Comparison of ENCODE assay signal across 1 cellular context in the genomic region with DNA sequence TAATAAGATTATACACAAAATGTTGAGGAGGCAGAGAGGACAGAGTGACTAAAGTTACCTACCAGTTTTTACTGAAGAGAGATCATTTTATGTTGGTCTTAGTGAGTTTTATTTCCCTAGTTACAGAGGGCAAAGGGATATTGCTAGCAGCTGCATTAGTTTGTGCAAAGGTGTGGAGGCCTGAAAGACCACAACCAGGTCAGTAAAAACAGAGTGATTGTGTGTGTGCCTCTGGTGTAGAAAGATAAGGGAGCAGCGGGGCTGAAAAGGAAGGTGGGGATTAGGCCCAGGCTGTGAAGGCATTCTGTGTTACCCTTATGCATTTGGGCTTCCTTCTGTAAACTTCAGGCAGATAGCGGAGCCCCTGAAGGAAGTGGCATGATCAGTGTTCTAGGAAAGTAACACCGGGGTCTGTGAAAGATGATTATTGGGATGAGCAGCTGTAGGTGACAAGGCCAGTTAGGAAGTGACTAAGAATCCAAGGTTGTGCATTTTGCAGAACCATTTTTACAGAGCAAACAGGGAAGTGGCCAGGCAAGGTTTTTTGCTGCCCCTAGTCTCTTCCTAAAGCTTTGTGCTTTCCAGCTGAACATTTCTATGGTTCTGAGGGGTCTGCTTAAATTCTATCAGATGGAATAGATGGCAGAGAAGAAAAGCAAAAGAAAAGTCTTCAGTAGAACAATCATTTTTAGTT.
A peak's percentile ranks its signal among the peaks of the same experiment; 100 is the strongest.
TF ChIP-seq lines count a peak whose summit lies in the region.

No MANE protein-coding gene starts in this region.

TF ChIP-seq in K562, 482 proteins besides CTCF, POLR2A, EP300 and RAD21 (continued from another document and continues in another):
- TF ChIP-seq, protein P1, sequence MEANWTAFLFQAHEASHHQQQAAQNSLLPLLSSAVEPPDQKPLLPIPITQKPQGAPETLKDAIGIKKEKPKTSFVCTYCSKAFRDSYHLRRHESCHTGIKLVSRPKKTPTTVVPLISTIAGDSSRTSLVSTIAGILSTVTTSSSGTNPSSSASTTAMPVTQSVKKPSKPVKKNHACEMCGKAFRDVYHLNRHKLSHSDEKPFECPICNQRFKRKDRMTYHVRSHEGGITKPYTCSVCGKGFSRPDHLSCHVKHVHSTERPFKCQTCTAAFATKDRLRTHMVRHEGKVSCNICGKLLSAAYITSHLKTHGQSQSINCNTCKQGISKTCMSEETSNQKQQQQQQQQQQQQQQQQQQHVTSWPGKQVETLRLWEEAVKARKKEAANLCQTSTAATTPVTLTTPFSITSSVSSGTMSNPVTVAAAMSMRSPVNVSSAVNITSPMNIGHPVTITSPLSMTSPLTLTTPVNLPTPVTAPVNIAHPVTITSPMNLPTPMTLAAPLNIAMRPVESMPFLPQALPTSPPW (CRISPR knock-in tag; IDR thresholded peaks at IDR 0.05) = 0 out of 2 replicates have a peak, but pooled peaks have one; percentile 42
- TF ChIP-seq POLR3G (IDR thresholded peaks at IDR 0.05; ENCODE audit: extremely low read depth, insufficient read length, insufficient replicate concordance) (no peak), ZNF551 (CRISPR knock-in tag; IDR thresholded peaks at IDR 0.05) (peak; percentile 33; the same call in 1 of the 2 replicates), MAFK (IDR thresholded peaks at IDR 0.05; ENCODE audit: low read length) (peak; percentile 26; the same call in 1 of the 2 replicates), GTF2A2 (tag; IDR thresholded peaks at IDR 0.05) (no peak), RBM25 (IDR thresholded peaks at IDR 0.05; ENCODE audit: low read depth, low read length, severe bottlenecking) (no peak), ZNF431 (CRISPR knock-in tag; IDR thresholded peaks at IDR 0.05) (no peak), ZBED1 (IDR thresholded peaks at IDR 0.05) (peak; percentile 84), NFXL1 (CRISPR knock-in tag; IDR thresholded peaks at IDR 0.05) (peak; percentile 75), RBFOX2 (IDR thresholded peaks at IDR 0.05; ENCODE audit: low read depth, low read length) (peak; percentile 72), BRD4 (IDR thresholded peaks at IDR 0.05) (no peak), ZNF785 (CRISPR knock-in tag; IDR thresholded peaks at IDR 0.05) (no peak), ZBTB17 (CRISPR knock-in tag; IDR thresholded peaks at IDR 0.05) (peak; percentile 67; the same call in 1 of the 2 replicates), ZNF75A (CRISPR knock-in tag; IDR thresholded peaks at IDR 0.05) (no peak), TRIM28 (IDR thresholded peaks at IDR 0.05) (no peak), ZNF146 (CRISPR knock-in tag; IDR thresholded peaks at IDR 0.05; ENCODE audit: unreplicated experiment) (no peak), ARID1B (IDR thresholded peaks at IDR 0.05) (peak; percentile 98), ZNF79 (CRISPR knock-in tag; IDR thresholded peaks at IDR 0.05; ENCODE audit: low read depth) (no peak), KAT2B (IDR thresholded peaks at IDR 0.05; ENCODE audit: low read depth, low read length) (no peak), CHD2 (IDR thresholded peaks at IDR 0.05; ENCODE audit: low read depth, low read length) (no peak), PHF8 (IDR thresholded peaks at IDR 0.05; ENCODE audit: borderline replicate concordance, low read length) (no peak), SMARCE1 (IDR thresholded peaks at IDR 0.05) (peak; percentile 94), HDGF (IDR thresholded peaks at IDR 0.05) (no peak), MCM2 (IDR thresholded peaks at IDR 0.05; ENCODE audit: low read depth) (no peak), CREBBP (IDR thresholded peaks at IDR 0.05; ENCODE audit: low read depth, low read length) (no peak), SAFB (IDR thresholded peaks at IDR 0.05; ENCODE audit: borderline replicate concordance, low read depth, low read length) (no peak), ZFX (CRISPR knock-in tag; IDR thresholded peaks at IDR 0.05) (peak; percentile 75), SRSF7 (optimal IDR thresholded peaks at IDR 0.05; ENCODE audit: low read depth, low read length) (no peak), SIRT6 (IDR thresholded peaks at IDR 0.05; ENCODE audit: low read depth, low read length) (no peak)
- TF ChIP-seq, protein P2, sequence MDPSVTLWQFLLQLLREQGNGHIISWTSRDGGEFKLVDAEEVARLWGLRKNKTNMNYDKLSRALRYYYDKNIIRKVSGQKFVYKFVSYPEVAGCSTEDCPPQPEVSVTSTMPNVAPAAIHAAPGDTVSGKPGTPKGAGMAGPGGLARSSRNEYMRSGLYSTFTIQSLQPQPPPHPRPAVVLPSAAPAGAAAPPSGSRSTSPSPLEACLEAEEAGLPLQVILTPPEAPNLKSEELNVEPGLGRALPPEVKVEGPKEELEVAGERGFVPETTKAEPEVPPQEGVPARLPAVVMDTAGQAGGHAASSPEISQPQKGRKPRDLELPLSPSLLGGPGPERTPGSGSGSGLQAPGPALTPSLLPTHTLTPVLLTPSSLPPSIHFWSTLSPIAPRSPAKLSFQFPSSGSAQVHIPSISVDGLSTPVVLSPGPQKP (CRISPR knock-in tag; IDR thresholded peaks at IDR 0.05) = no peak
- TF ChIP-seq, protein P3, sequence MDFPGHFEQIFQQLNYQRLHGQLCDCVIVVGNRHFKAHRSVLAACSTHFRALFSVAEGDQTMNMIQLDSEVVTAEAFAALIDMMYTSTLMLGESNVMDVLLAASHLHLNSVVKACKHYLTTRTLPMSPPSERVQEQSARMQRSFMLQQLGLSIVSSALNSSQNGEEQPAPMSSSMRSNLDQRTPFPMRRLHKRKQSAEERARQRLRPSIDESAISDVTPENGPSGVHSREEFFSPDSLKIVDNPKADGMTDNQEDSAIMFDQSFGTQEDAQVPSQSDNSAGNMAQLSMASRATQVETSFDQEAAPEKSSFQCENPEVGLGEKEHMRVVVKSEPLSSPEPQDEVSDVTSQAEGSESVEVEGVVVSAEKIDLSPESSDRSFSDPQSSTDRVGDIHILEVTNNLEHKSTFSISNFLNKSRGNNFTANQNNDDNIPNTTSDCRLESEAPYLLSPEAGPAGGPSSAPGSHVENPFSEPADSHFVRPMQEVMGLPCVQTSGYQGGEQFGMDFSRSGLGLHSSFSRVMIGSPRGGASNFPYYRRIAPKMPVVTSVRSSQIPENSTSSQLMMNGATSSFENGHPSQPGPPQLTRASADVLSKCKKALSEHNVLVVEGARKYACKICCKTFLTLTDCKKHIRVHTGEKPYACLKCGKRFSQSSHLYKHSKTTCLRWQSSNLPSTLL (IDR thresholded peaks at IDR 0.05) = no peak
- TF ChIP-seq, protein P4, sequence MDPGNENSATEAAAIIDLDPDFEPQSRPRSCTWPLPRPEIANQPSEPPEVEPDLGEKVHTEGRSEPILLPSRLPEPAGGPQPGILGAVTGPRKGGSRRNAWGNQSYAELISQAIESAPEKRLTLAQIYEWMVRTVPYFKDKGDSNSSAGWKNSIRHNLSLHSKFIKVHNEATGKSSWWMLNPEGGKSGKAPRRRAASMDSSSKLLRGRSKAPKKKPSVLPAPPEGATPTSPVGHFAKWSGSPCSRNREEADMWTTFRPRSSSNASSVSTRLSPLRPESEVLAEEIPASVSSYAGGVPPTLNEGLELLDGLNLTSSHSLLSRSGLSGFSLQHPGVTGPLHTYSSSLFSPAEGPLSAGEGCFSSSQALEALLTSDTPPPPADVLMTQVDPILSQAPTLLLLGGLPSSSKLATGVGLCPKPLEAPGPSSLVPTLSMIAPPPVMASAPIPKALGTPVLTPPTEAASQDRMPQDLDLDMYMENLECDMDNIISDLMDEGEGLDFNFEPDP (CRISPR knock-in tag; IDR thresholded peaks at IDR 0.05) = no peak
- TF ChIP-seq, protein P5, sequence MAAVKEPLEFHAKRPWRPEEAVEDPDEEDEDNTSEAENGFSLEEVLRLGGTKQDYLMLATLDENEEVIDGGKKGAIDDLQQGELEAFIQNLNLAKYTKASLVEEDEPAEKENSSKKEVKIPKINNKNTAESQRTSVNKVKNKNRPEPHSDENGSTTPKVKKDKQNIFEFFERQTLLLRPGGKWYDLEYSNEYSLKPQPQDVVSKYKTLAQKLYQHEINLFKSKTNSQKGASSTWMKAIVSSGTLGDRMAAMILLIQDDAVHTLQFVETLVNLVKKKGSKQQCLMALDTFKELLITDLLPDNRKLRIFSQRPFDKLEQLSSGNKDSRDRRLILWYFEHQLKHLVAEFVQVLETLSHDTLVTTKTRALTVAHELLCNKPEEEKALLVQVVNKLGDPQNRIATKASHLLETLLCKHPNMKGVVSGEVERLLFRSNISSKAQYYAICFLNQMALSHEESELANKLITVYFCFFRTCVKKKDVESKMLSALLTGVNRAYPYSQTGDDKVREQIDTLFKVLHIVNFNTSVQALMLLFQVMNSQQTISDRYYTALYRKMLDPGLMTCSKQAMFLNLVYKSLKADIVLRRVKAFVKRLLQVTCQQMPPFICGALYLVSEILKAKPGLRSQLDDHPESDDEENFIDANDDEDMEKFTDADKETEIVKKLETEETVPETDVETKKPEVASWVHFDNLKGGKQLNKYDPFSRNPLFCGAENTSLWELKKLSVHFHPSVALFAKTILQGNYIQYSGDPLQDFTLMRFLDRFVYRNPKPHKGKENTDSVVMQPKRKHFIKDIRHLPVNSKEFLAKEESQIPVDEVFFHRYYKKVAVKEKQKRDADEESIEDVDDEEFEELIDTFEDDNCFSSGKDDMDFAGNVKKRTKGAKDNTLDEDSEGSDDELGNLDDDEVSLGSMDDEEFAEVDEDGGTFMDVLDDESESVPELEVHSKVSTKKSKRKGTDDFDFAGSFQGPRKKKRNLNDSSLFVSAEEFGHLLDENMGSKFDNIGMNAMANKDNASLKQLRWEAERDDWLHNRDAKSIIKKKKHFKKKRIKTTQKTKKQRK (IDR thresholded peaks at IDR 0.05; ENCODE audit: borderline replicate concordance, low read depth, low read length) = no peak
- TF ChIP-seq, protein P6, sequence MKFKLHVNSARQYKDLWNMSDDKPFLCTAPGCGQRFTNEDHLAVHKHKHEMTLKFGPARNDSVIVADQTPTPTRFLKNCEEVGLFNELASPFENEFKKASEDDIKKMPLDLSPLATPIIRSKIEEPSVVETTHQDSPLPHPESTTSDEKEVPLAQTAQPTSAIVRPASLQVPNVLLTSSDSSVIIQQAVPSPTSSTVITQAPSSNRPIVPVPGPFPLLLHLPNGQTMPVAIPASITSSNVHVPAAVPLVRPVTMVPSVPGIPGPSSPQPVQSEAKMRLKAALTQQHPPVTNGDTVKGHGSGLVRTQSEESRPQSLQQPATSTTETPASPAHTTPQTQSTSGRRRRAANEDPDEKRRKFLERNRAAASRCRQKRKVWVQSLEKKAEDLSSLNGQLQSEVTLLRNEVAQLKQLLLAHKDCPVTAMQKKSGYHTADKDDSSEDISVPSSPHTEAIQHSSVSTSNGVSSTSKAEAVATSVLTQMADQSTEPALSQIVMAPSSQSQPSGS (CRISPR knock-in tag; IDR thresholded peaks at IDR 0.05) = no peak
- TF ChIP-seq, protein P7, sequence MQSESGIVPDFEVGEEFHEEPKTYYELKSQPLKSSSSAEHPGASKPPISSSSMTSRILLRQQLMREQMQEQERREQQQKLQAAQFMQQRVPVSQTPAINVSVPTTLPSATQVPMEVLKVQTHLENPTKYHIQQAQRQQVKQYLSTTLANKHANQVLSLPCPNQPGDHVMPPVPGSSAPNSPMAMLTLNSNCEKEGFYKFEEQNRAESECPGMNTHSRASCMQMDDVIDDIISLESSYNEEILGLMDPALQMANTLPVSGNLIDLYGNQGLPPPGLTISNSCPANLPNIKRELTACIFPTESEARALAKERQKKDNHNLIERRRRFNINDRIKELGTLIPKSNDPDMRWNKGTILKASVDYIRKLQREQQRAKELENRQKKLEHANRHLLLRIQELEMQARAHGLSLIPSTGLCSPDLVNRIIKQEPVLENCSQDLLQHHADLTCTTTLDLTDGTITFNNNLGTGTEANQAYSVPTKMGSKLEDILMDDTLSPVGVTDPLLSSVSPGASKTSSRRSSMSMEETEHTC (IDR thresholded peaks at IDR 0.05) = no peak
- TF ChIP-seq, protein P8, sequence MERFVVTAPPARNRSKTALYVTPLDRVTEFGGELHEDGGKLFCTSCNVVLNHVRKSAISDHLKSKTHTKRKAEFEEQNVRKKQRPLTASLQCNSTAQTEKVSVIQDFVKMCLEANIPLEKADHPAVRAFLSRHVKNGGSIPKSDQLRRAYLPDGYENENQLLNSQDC (CRISPR knock-in tag; IDR thresholded peaks at IDR 0.05) = no peak
- TF ChIP-seq, protein P9, sequence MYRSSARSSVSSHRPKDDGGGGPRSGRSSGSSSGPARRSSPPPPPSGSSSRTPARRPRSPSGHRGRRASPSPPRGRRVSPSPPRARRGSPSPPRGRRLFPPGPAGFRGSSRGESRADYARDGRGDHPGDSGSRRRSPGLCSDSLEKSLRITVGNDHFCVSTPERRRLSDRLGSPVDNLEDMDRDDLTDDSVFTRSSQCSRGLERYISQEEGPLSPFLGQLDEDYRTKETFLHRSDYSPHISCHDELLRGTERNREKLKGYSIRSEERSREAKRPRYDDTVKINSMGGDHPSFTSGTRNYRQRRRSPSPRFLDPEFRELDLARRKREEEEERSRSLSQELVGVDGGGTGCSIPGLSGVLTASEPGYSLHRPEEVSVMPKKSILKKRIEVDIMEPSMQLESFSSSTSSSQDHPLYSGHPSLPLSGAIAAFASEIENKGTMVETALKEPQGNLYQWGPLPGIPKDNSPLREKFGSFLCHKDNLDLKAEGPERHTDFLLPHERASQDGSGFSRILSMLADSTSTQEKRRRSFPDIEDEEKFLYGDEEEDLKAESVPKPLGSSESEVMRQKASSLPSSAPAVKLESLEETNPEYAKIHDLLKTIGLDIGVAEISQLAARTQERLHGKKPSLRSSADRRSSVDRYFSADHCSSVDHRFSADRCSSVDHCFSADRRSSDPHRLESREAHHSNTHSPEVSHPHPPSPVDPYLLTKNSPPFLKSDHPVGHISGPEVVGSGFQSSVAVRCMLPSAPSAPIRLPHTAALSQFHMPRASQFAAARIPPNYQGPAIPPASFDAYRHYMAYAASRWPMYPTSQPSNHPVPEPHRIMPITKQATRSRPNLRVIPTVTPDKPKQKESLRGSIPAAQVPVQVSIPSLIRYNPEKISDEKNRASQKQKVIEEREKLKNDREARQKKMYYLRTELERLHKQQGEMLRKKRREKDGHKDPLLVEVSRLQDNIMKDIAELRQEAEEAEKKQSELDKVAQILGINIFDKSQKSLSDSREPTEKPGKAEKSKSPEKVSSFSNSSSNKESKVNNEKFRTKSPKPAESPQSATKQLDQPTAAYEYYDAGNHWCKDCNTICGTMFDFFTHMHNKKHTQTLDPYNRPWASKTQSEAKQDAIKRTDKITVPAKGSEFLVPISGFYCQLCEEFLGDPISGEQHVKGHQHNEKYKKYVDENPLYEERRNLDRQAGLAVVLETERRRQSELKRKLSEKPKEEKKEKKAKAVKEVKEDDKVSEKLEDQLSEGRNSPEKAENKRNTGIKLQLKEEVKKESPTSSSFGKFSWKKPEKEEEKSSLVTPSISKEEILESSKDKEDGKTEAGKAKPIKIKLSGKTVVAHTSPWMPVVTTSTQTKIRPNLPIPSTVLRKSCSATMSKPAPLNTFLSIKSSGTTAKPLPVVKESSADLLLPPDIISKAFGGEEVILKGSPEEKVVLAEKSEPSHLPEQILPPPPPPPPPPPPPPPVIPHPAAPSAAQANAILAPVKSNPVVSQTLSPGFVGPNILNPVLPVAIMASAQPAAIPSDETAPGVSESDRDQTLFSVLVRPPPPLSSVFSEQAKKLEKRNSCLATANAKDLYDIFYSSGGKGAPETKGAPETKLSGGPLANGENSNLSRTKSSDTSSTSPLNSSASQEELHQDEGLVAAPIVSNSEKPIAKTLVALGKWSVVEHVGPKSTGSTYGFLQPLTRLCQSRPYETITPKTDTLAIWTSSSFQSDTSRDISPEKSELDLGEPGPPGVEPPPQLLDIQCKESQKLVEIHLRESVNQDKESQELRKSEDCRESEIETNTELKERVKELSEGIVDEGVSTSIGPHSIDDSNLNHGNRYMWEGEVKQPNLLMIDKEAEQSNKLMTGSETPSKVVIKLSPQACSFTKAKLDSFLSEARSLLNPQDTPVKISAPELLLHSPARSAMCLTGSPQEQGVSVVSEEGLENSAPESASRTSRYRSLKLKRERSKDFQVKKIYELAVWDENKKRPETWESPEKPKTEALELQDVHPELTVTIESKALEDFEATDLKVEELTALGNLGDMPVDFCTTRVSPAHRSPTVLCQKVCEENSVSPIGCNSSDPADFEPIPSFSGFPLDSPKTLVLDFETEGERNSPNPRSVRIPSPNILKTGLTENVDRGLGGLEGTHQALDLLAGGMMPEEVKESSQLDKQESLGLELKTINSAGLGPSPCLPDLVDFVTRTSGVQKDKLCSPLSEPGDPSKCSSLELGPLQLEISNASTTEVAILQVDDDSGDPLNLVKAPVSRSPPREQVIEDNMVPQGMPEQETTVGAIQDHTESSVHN (IDR thresholded peaks at IDR 0.05; ENCODE audit: borderline replicate concordance in 1 of 2, low read depth in 1 of 2) = peak in 1 of 2 experiments; percentile 51; a peak in 2 of 4 replicates
